ENCODE assay signal across 15 cellular contexts in genomic region chr11:111045874-111046273, GRCh38.
DNase-seq lines count a peak whose midpoint lies in the region; ATAC-seq and TF ChIP-seq lines count a peak whose summit lies in the region.
"Had no signal": no experiment of that assay in that cellular context is flagged by ENCODE, and none has a peak within 500 bp of the region (broad histone marks: within the 10 kb centered on the region; RNA-seq: fewer than 3 reads in every experiment).

No MANE protein-coding gene starts in this region.

- H3K56ac ChIP-seq in IMR-90 (ENCODE audit: extremely low read depth, insufficient read depth, low read length), result no peak overlapping the region

- H3K18ac ChIP-seq in IMR-90 (ENCODE audit: low read depth, low read length), result no peak overlapping the region

- H2BK20ac ChIP-seq in IMR-90 (ENCODE audit: low read depth, low read length), result no peak overlapping the region

- H3K14ac ChIP-seq in IMR-90 (replicated peaks; ENCODE audit: low read depth, low read length), result no peak overlapping the region

- H3K4me3 ChIP-seq in right atrium auricular region, result no peak overlapping the region
- no peak overlapping the region for H3K4me3 ChIP-seq in IMR-90 (ENCODE audit: insufficient read depth, low read depth, low read length)
- H3K4me3 ChIP-seq in esophagus squamous epithelium, result no peak overlapping the region
- H3K4me3 ChIP-seq in stomach, result no peak overlapping the region
- H3K4me3 ChIP-seq in prostate gland, result no peak overlapping the region

- H3K23ac ChIP-seq in IMR-90 (ENCODE audit: low read depth, low read length), result no peak overlapping the region

- no peaks in the 10 kb centered on the region for H3K79me1 ChIP-seq in IMR-90 (ENCODE audit: low read depth in 1 of 2, low read length in 2 of 2)

- H3K36me3 ChIP-seq in right atrium auricular region (no peaks in the 10 kb centered on the region), IMR-90 (ENCODE audit: control insufficient read depth, insufficient read depth, low read length) (no peaks in the 10 kb centered on the region), esophagus squamous epithelium (no peaks in the 10 kb centered on the region), stomach (no peaks in the 10 kb centered on the region), prostate gland (no peaks in the 10 kb centered on the region)

- H3K9me3 ChIP-seq in right atrium auricular region (no peaks in the 10 kb centered on the region), IMR-90 (ENCODE audit: control insufficient read depth, insufficient read depth, low read length) (no peaks in the 10 kb centered on the region), esophagus squamous epithelium (no peaks in the 10 kb centered on the region), stomach (no peaks in the 10 kb centered on the region), prostate gland (no peaks in the 10 kb centered on the region)

- TF ChIP-seq RAD21 in IMR-90 (IDR thresholded peaks at IDR 0.05; ENCODE audit: low read length), result no peak

- no peak for TF ChIP-seq EP300 in stomach (IDR thresholded peaks at IDR 0.05)

- H3K27ac ChIP-seq in right atrium auricular region, result no peak overlapping the region
- no peak overlapping the region for H3K27ac ChIP-seq in IMR-90 (ENCODE audit: insufficient read depth, low read length)
- H3K27ac ChIP-seq in esophagus squamous epithelium, result peak overlapping the region in 3 of 4 donors; percentile 10 to 58 (median 26)
- H3K27ac ChIP-seq in stomach, result peak overlapping the region in 3 of 5 donors; percentile 26 to 54 (median 30)
- H3K27ac ChIP-seq in prostate gland, result no peak overlapping the region
- H3K27ac ChIP-seq: 22Rv1 had no signal

- H2AFZ ChIP-seq in IMR-90 (replicated peaks; ENCODE audit: low read length, poor library complexity), result no peak overlapping the region

- TF ChIP-seq POLR2A in IMR-90 (IDR thresholded peaks at IDR 0.05; ENCODE audit: low read depth, low read length), result no peak
- TF ChIP-seq POLR2A in esophagus squamous epithelium (IDR thresholded peaks at IDR 0.05), result no peak
- TF ChIP-seq POLR2A in stomach (IDR thresholded peaks at IDR 0.05), result no peak
- no peak for TF ChIP-seq POLR2A in prostate gland (IDR thresholded peaks at IDR 0.05)

- H3K4ac ChIP-seq in IMR-90 (ENCODE audit: low read depth, low read length), result no peak overlapping the region

- WGBS in IMR-90 (ENCODE audit: extremely low coverage in 2 of 2, insufficient read length in 1 of 2), 2 experiments, result 100% methylated on average over 1 of the region's 1 CpG; no CpG with 5 or more reads in 1 of the 2 experiments
- WGBS in esophagus squamous epithelium, 2 donors, result 81 to 89% methylated on average over 1 of the region's 1 CpG
- WGBS in stomach, 5 donors, result 83 to 100% (median 94%) methylated on average over 1 of the region's 1 CpG
- WGBS in prostate gland, result 96% methylated on average over 1 of the region's 1 CpG

- no peak overlapping the region for H3K4me2 ChIP-seq in IMR-90 (ENCODE audit: low read depth, low read length)

- CTCF ChIA-PET in IMR-90 (lab: Yijun Ruan, JAX), result interaction anchor here (0.7 kb wide), 1 partner anchor 18 kb away, joined by 3 read pairs; no protein-coding TSS in a partner anchor

- H2AK5ac ChIP-seq in IMR-90 (ENCODE audit: low read depth, low read length), result no peak overlapping the region

- no peak overlapping the region for H2AK9ac ChIP-seq in IMR-90 (replicated peaks; ENCODE audit: low read depth, low read length, poor library complexity)

- H4K5ac ChIP-seq in IMR-90 (ENCODE audit: low read depth, low read length), result no peak overlapping the region

- TF ChIP-seq CTCF in right atrium auricular region (IDR thresholded peaks at IDR 0.05), result no peak
- no peak for TF ChIP-seq CTCF in IMR-90 (conservative IDR thresholded peaks at IDR 0.05; ENCODE audit: low read depth, low read length)
- TF ChIP-seq CTCF in esophagus squamous epithelium (IDR thresholded peaks at IDR 0.05), result no peak
- no peak for TF ChIP-seq CTCF in stomach (IDR thresholded peaks at IDR 0.05)
- TF ChIP-seq CTCF in prostate gland (IDR thresholded peaks at IDR 0.05), result no peak

- BruUV-seq in IMR-90 (replicated peaks; lab: Mats Ljungman, UMichigan), result no TSS peak

- dilution Hi-C loops in IMR-90 (cut with HindIII; ENCODE audit: low sequenced_read_pairs, unreplicated experiment), result no loop called here

- ATAC-seq in Right ventricle myocardium inferior, result peak; percentile 82
- no peak for ATAC-seq in IMR-90 (ENCODE audit: low read depth)
- no peak for ATAC-seq in GM18907 (IDR thresholded peaks at IDR 0.05; ENCODE audit: unreplicated experiment)
- ATAC-seq: CD8-positive, alpha-beta T cell had no signal

- H3K9ac ChIP-seq in IMR-90 (ENCODE audit: low read depth, low read length), result no peak overlapping the region

- no peak overlapping the region for H4K91ac ChIP-seq in IMR-90 (ENCODE audit: insufficient read depth, low read depth, low read length)

- H4K20me1 ChIP-seq in IMR-90 (ENCODE audit: insufficient read depth, low read length), result no peaks in the 10 kb centered on the region

- no peak overlapping the region for H4K8ac ChIP-seq in IMR-90 (ENCODE audit: low read depth in 2 of 2, low read length in 2 of 2)

- H3K27me3 ChIP-seq in right atrium auricular region, result no peaks in the 10 kb centered on the region
- H3K27me3 ChIP-seq in IMR-90 (ENCODE audit: control insufficient read depth, insufficient read depth, low read length), result no peaks in the 10 kb centered on the region
- H3K27me3 ChIP-seq in esophagus squamous epithelium, result no peaks in the 10 kb centered on the region
- H3K27me3 ChIP-seq in stomach, result no peaks in the 10 kb centered on the region
- no peaks in the 10 kb centered on the region for H3K27me3 ChIP-seq in prostate gland (replicated peaks; ENCODE audit: insufficient read depth)

- H3K4me1 ChIP-seq in right atrium auricular region (no peaks in the 10 kb centered on the region), IMR-90 (ENCODE audit: control insufficient read depth, insufficient read depth, low read length) (no peaks in the 10 kb centered on the region), esophagus squamous epithelium (no peaks in the 10 kb centered on the region), stomach (peaks cover 0 to 17% (median 6%) of the 10 kb centered on the region in 4 donors), prostate gland (replicated peaks) (no peaks in the 10 kb centered on the region)

- DNase-seq in Right ventricle myocardium inferior (ENCODE audit: missing footprints), result no peak
- DNase-seq in right atrium auricular region (ENCODE audit: low spot score), result no peak
- no peak for DNase-seq in IMR-90
- DNase-seq in esophagus squamous epithelium (lab: John Stamatoyannopoulos, UW), result no peak
- DNase-seq in stomach, result no peak
- DNase-seq in prostate gland (ENCODE audit: low spot score), result no peak
- DNase-seq in T-helper 1 cell, result no peak
- DNase-seq: CD8-positive, alpha-beta T cell; COR-L47; DMS153; DMS79 treated with DMSO at 0.1 percent for 48 hours; EL; H7 had no signal

- no peak overlapping the region for H2BK5ac ChIP-seq in IMR-90 (ENCODE audit: low read depth, low read length, poor library complexity, severe bottlenecking)

- intact Hi-C loops in Right ventricle myocardium inferior (cut with DNase I), result no loop called here
- intact Hi-C loops in IMR-90 (cut with micrococcal nuclease), result no loop called here
- intact Hi-C loops in esophagus squamous epithelium (cut with DNase I), result no loop called here
- intact Hi-C loops in stomach (cut with DNase I; ENCODE audit: low total_unique reads), result no loop called here
- intact Hi-C loops in prostate gland (cut with DNase I), result no loop called here

- in situ Hi-C loops in IMR-90 (cut with MboI; ENCODE audit: low sequenced_read_pairs), result no loop called here

- POLR2A ChIA-PET in IMR-90 (lab: Charles Lee; ENCODE audit: unreplicated experiment), result no interaction called here

- no peaks in the 10 kb centered on the region; the same call in 1 of the 2 replicates for H3K9me1 ChIP-seq in IMR-90 (ENCODE audit: insufficient read depth, low read length)

- H2BK15ac ChIP-seq in IMR-90 (ENCODE audit: low read depth, low read length), result no peak overlapping the region

- H2BK120ac ChIP-seq in IMR-90 (ENCODE audit: low read depth, low read length), result no peak overlapping the region

TF ChIP-seq in IMR-90, 13 proteins besides CTCF, POLR2A, EP300 and RAD21:
- TF ChIP-seq SMC3 (IDR thresholded peaks at IDR 0.05; ENCODE audit: low read depth, low read length) (no peak), FOS (IDR thresholded peaks at IDR 0.05; ENCODE audit: low read depth, low read length) (no peak), MAZ (IDR thresholded peaks at IDR 0.05; ENCODE audit: borderline replicate concordance, low read depth, low read length) (no peak), ELK1 (IDR thresholded peaks at IDR 0.05; ENCODE audit: borderline replicate concordance, low read depth, low read length) (no peak), CEBPB (IDR thresholded peaks at IDR 0.05; ENCODE audit: low read depth, low read length) (peak; percentile 45; the same call in 1 of the 2 replicates), MXI1 (IDR thresholded peaks at IDR 0.05; ENCODE audit: borderline replicate concordance, low read depth, low read length) (no peak)

Comparison
In these comparisons a context has a peak if more than half of its experiments do, and no peak if none do; other contexts are left out.
1. H3K27ac ChIP-seq: peak in esophagus squamous epithelium (3 of 4) and stomach (3 of 5); none in right atrium auricular region (0 of 2), IMR-90 (single experiment) and prostate gland (0 of 2).